ENCODE assay signal across 17 cellular contexts in the genomic region with DNA sequence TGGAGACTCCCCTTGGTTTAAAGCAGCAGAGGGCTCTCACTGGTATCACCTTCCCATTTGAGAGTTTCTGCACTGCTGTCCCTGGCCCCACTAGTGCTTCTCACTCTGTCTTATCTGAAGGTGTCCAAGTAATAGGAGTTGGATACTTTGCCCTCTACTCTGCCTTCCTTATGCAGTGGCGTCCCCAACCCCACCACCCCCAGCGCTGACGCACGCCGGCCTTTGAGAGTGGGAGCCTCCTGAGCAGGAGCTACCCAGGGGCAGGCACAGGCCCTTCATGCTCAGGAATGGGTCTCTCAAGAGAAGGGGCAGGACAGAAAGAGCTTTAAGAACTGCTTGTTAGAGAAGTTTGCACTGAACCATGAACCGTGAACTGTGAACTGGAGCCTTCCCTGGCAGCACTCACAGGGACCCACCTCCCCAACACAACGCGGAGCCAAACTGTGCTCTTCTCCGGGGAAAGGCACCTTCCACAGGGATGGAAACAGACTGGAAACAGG. TPM values are rescaled to one million over a fixed set of nuclear protein-coding genes. Genes with fewer than 3 reads are reported as not detected.
DNase-seq lines count a peak whose midpoint lies in the region; ATAC-seq and TF ChIP-seq lines count a peak whose summit lies in the region.
"Had no signal": no experiment of that assay in that cellular context is flagged by ENCODE, and none has a peak within 500 bp of the region (broad histone marks: within the 10 kb centered on the region; RNA-seq: fewer than 3 reads in every experiment).

No MANE protein-coding gene starts in this region.

- peak overlapping the region; percentile 2 to 49 for H2BK12ac ChIP-seq in mesenchymal stem cell (ENCODE audit: low read length in 2 of 2)

- H3K4ac ChIP-seq in mesenchymal stem cell (ENCODE audit: low read depth in 1 of 2, low read length in 2 of 2), result no peak overlapping the region

- H3K27me3 ChIP-seq in BLaER1, result no peaks in the 10 kb centered on the region
- H3K27me3 ChIP-seq in Peyer's patch, result no peaks in the 10 kb centered on the region
- H3K27me3 ChIP-seq in mesenchymal stem cell (ENCODE audit: control insufficient read depth in 1 of 2, insufficient read depth in 1 of 2, low read length in 2 of 2), result peaks cover 60 to 69% of the 10 kb centered on the region in 2 experiments
- H3K27me3 ChIP-seq in spleen (replicated peaks in 1 of 7), result peaks cover 0 to 41% (median 0%) of the 10 kb centered on the region in 7 donors

- no peak for TF ChIP-seq CTCF in Peyer's patch (IDR thresholded peaks at IDR 0.05)
- no peak for TF ChIP-seq CTCF in spleen (IDR thresholded peaks at IDR 0.05 in 8 of 11, conservative IDR thresholded peaks at IDR 0.05 in 3 of 11)

- no peak overlapping the region for H3K23ac ChIP-seq in mesenchymal stem cell (ENCODE audit: low read length in 2 of 2)

- ATAC-seq in T-helper 17 cell, result no peak
- ATAC-seq in GM19452 (IDR thresholded peaks at IDR 0.05; ENCODE audit: unreplicated experiment), result no peak
- ATAC-seq: K562 had no signal

- H3K14ac ChIP-seq in mesenchymal stem cell (ENCODE audit: low read length in 2 of 2), result no peak overlapping the region

- H3K27ac ChIP-seq in BLaER1, result no peak overlapping the region
- no peak overlapping the region for H3K27ac ChIP-seq in Peyer's patch
- H3K27ac ChIP-seq in mesenchymal stem cell (ENCODE audit: low read length, poor library complexity, severe bottlenecking), result no peak overlapping the region
- H3K27ac ChIP-seq in spleen, result no peak overlapping the region
- H3K27ac ChIP-seq: C4-2B had no signal

- no peak overlapping the region for H2BK120ac ChIP-seq in mesenchymal stem cell (ENCODE audit: low read depth, low read length)

- H3K9me3 ChIP-seq in BLaER1 (no peaks in the 10 kb centered on the region), Peyer's patch (no peaks in the 10 kb centered on the region), mesenchymal stem cell (ENCODE audit: control insufficient read depth, low read length) (no peaks in the 10 kb centered on the region), spleen (no peaks in the 10 kb centered on the region), T-helper 17 cell (ENCODE audit: control insufficient read depth, low read length, poor library complexity, severe bottlenecking) (no peaks in the 10 kb centered on the region)

- H2AFZ ChIP-seq in mesenchymal stem cell (ENCODE audit: low read depth, low read length), result no peak overlapping the region

- H3K27me3 Mint-ChIP-seq in T-helper 17 cell, result peaks cover 40% of the 10 kb centered on the region

- H2AK5ac ChIP-seq in mesenchymal stem cell (ENCODE audit: low read length, severe bottlenecking), result no peak overlapping the region

- H4K91ac ChIP-seq in mesenchymal stem cell (ENCODE audit: low read length), result no peak overlapping the region

- H3K18ac ChIP-seq in mesenchymal stem cell (ENCODE audit: low read depth in 1 of 2, low read length in 2 of 2), result no peak overlapping the region

- no peak overlapping the region for H3K4me3 Mint-ChIP-seq in T-helper 17 cell
- H3K4me3 Mint-ChIP-seq: CD4-positive, alpha-beta memory T cell; HFFc6 had no signal

- WGBS in mesenchymal stem cell, result 94% methylated on average over 3 of the region's 9 CpGs
- WGBS in spleen, 5 donors, result 88 to 96% (median 95%) methylated on average over 9 of the region's 9 CpGs

- TF ChIP-seq POLR2A in Peyer's patch (IDR thresholded peaks at IDR 0.05), result no peak
- TF ChIP-seq POLR2A in spleen (IDR thresholded peaks at IDR 0.05), result no peak

- H3K36me3 ChIP-seq in BLaER1 (no peaks in the 10 kb centered on the region), Peyer's patch (no peaks in the 10 kb centered on the region), mesenchymal stem cell (ENCODE audit: control insufficient read depth in 1 of 2, insufficient read depth in 2 of 2, low read depth in 1 of 2, low read length in 2 of 2) (no peaks in the 10 kb centered on the region), spleen (no peaks in the 10 kb centered on the region)

- H3K4me1 ChIP-seq in BLaER1, result peaks cover 16% of the 10 kb centered on the region
- no peaks in the 10 kb centered on the region for H3K4me1 ChIP-seq in Peyer's patch
- H3K4me1 ChIP-seq in mesenchymal stem cell (ENCODE audit: control insufficient read depth, insufficient read depth, low read depth, low read length), result peaks cover 4% of the 10 kb centered on the region
- peaks cover 0 to 10% (median 7%) of the 10 kb centered on the region in 6 donors for H3K4me1 ChIP-seq in spleen

- H4K20me1 ChIP-seq in BLaER1, result no peaks in the 10 kb centered on the region

- H3K36me3 Mint-ChIP-seq in T-helper 17 cell (ENCODE audit: low read depth), result peaks cover 2% of the 10 kb centered on the region
- H3K36me3 Mint-ChIP-seq: CD4-positive, alpha-beta memory T cell had no signal

- H2BK15ac ChIP-seq in mesenchymal stem cell (ENCODE audit: low read depth, poor library complexity, severe bottlenecking), result no peak overlapping the region

- no peaks in the 10 kb centered on the region for H3K4me1 Mint-ChIP-seq in T-helper 17 cell
- H3K4me1 Mint-ChIP-seq: CD4-positive, alpha-beta memory T cell had no signal

- H4K8ac ChIP-seq in mesenchymal stem cell (ENCODE audit: low read length), result no peak overlapping the region

- H3K4me2 ChIP-seq in BLaER1 (peak overlapping the region; percentile 40), mesenchymal stem cell (ENCODE audit: low read length, poor library complexity, severe bottlenecking) (no peak overlapping the region)

- H3K9ac ChIP-seq in BLaER1 (no peak overlapping the region), mesenchymal stem cell (ENCODE audit: low read length) (no peak overlapping the region)

- H3K4me3 ChIP-seq in BLaER1, result no peak overlapping the region
- no peak overlapping the region for H3K4me3 ChIP-seq in Peyer's patch
- no peak overlapping the region for H3K4me3 ChIP-seq in mesenchymal stem cell (ENCODE audit: insufficient read depth in 1 of 2, low read depth in 1 of 2, low read length in 2 of 2)
- no peak overlapping the region for H3K4me3 ChIP-seq in spleen
- H3K4me3 ChIP-seq: K562 had no signal

- no peak overlapping the region for H3K27ac Mint-ChIP-seq in T-helper 17 cell
- H3K27ac Mint-ChIP-seq: CD4-positive, alpha-beta memory T cell; HFFc6 had no signal

- intact Hi-C loops in spleen (cut with DNase I; ENCODE audit: low total_unique reads), result no loop called here

- H2BK5ac ChIP-seq in mesenchymal stem cell (ENCODE audit: low read depth, low read length, poor library complexity, severe bottlenecking), result no peak overlapping the region

- H3K79me1 ChIP-seq in mesenchymal stem cell (replicated peaks; ENCODE audit: low read length, poor library complexity, severe bottlenecking), result no peaks in the 10 kb centered on the region

- peak in 2 of 3 donors; percentile 22 to 32 for DNase-seq in Peyer's patch
- no peak for DNase-seq in mesenchymal stem cell
- peak; percentile 54 for DNase-seq in spleen
- DNase-seq in T-helper 17 cell, result no peak
- DNase-seq in DMS 273 treated with DMSO at 0.1 percent for 48 hours (lab: John Stamatoyannopoulos, UW), result no peak
- DNase-seq: ACHN; CD4-positive, alpha-beta memory T cell; DMS153; EL; HCEC 1CT; HFFc6 had no signal

RNA-seq across cellular contexts. Expression of gene CIB4, which starts 3.3 kb away (rescaled TPM):
- total RNA-seq in Peyer's patch, result not detected
- polyA plus RNA-seq in mesenchymal stem cell (2013, experiment 1 of 2), result 0.08 TPM
- polyA plus RNA-seq in mesenchymal stem cell (2013, experiment 2 of 2), result not detected
- total RNA-seq in spleen, result not detected
- polyA plus RNA-seq in spleen, result not detected
- not detected for total RNA-seq in T-helper 17 cell
- total RNA-seq: A172; CD4-positive, alpha-beta memory T cell; H1; HFFc6; K562 had no signal
- polyA plus RNA-seq: CD4-positive, alpha-beta memory T cell; H1; K562 had no signal

RNA-seq across cellular contexts. Expression of gene KCNK3, which starts 54.7 kb away (rescaled TPM):
- total RNA-seq in Peyer's patch, result 1 to 10 TPM in 2 of 4 donors, under 1 TPM in 2; 0.76 to 1.6 (median 0.94) TPM
- 0.52 TPM for polyA plus RNA-seq in mesenchymal stem cell (2013, experiment 1 of 2)
- polyA plus RNA-seq in mesenchymal stem cell (2013, experiment 2 of 2), result 0.53 TPM
- total RNA-seq in spleen, result 1 to 10 TPM; 1.1 to 6.0 (median 2.9) TPM
- polyA plus RNA-seq in spleen, result 1 to 10 TPM in 1 of 3 donors, under 1 TPM in 2; 0.61 to 1.2 (median 0.83) TPM
- total RNA-seq in T-helper 17 cell, result not detected
- total RNA-seq: CD4-positive, alpha-beta memory T cell; HFFc6 had no signal
- polyA plus RNA-seq: CD4-positive, alpha-beta memory T cell had no signal

Comparison
In these comparisons a context has a peak if more than half of its experiments do, and no peak if none do; other contexts are left out.
1. DNase-seq: peak in Peyer's patch (2 of 3) and spleen (single experiment); none in mesenchymal stem cell (single experiment), T-helper 17 cell (0 of 3) and DMS 273 treated with DMSO at 0.1 percent for 48 hours (single experiment).